ENCODE assay signal across 1 cellular context in genomic region chr14:20343092-20343854, GRCh38.
TF ChIP-seq lines count a peak whose summit lies in the region.

Gene PARP2 (plus strand): TSS chr14:20343635. CDS start chr14:20343642, 7 bp downstream.

TF ChIP-seq in HepG2, 621 proteins besides CTCF, POLR2A, EP300 and RAD21 (continued from another document and continues in another):
- TF ChIP-seq CBX5 (CRISPR knock-in tag; IDR thresholded peaks at IDR 0.05; ENCODE audit: borderline replicate concordance) (peak; percentile 82; the same call in 1 of the 2 replicates), ARID3A (IDR thresholded peaks at IDR 0.05; ENCODE audit: low read depth, low read length) (peak; percentile 12; the same call in 1 of the 2 replicates), SRY (CRISPR knock-in tag; IDR thresholded peaks at IDR 0.05) (peak; percentile 57), TP53 (CRISPR knock-in tag; conservative IDR thresholded peaks at IDR 0.05) (no peak), UBTF (CRISPR knock-in tag; IDR thresholded peaks at IDR 0.05) (peak; percentile 99), FOXO4 (CRISPR knock-in tag; conservative IDR thresholded peaks at IDR 0.05) (no peak), CAMTA2 (CRISPR knock-in tag; IDR thresholded peaks at IDR 0.05; ENCODE audit: borderline replicate concordance) (0 out of 2 replicates have a peak, but pooled peaks have one; percentile 21), FOXK2 (IDR thresholded peaks at IDR 0.05) (peak; percentile 68; the same call in 1 of the 2 replicates), ZSCAN22 (CRISPR knock-in tag; IDR thresholded peaks at IDR 0.05) (no peak), ZNF850 (CRISPR knock-in tag; conservative IDR thresholded peaks at IDR 0.05) (no peak), KDM5A (IDR thresholded peaks at IDR 0.05; ENCODE audit: borderline replicate concordance, low read length) (peak; percentile 83; the same call in 1 of the 2 replicates), SPEN (CRISPR knock-in tag; IDR thresholded peaks at IDR 0.05; ENCODE audit: low read depth) (peak; percentile 97), ZKSCAN5 (CRISPR knock-in tag; IDR thresholded peaks at IDR 0.05) (peak; percentile 93), FOXM1 (CRISPR knock-in tag; IDR thresholded peaks at IDR 0.05) (no peak), E2F1 (CRISPR knock-in tag; IDR thresholded peaks at IDR 0.05) (peak; percentile 99), RFX1 (IDR thresholded peaks at IDR 0.05) (no peak), ZNF747 (CRISPR knock-in tag; IDR thresholded peaks at IDR 0.05; ENCODE audit: borderline replicate concordance) (peak; percentile 85; the same call in 1 of the 2 replicates), IKZF1 (IDR thresholded peaks at IDR 0.05) (no peak), ZNF572 (CRISPR knock-in tag; IDR thresholded peaks at IDR 0.05) (peak; percentile 90; the same call in 1 of the 2 replicates), ZNF549 (CRISPR knock-in tag; IDR thresholded peaks at IDR 0.05) (no peak), ZNF329 (CRISPR knock-in tag; IDR thresholded peaks at IDR 0.05; ENCODE audit: low read depth) (no peak), NFIC (IDR thresholded peaks at IDR 0.05; ENCODE audit: low read length) (no peak; the same call in 1 of the 2 replicates), STAT5B (CRISPR knock-in tag; IDR thresholded peaks at IDR 0.05) (no peak; the same call in 1 of the 2 replicates), TRAFD1 (CRISPR knock-in tag; IDR thresholded peaks at IDR 0.05; ENCODE audit: borderline replicate concordance) (peak; percentile 63; the same call in 1 of the 2 replicates), ZSCAN12 (CRISPR knock-in tag; IDR thresholded peaks at IDR 0.05) (no peak), ZC3H4 (CRISPR knock-in tag; IDR thresholded peaks at IDR 0.05; ENCODE audit: borderline replicate concordance) (no peak), ZSCAN25 (CRISPR knock-in tag; IDR thresholded peaks at IDR 0.05) (no peak), NCOA5 (CRISPR knock-in tag; IDR thresholded peaks at IDR 0.05) (no peak), SETDB1 (CRISPR knock-in tag; IDR thresholded peaks at IDR 0.05; ENCODE audit: borderline replicate concordance) (no peak), PREB (CRISPR knock-in tag; IDR thresholded peaks at IDR 0.05) (no peak), KLF15 (CRISPR knock-in tag; IDR thresholded peaks at IDR 0.05; ENCODE audit: borderline replicate concordance) (0 out of 2 replicates have a peak, but pooled peaks have one; percentile 13), PAX8 (CRISPR knock-in tag; IDR thresholded peaks at IDR 0.05; ENCODE audit: borderline replicate concordance) (peak; percentile 88; the same call in 1 of the 2 replicates), ZMYM4 (CRISPR knock-in tag; IDR thresholded peaks at IDR 0.05) (peak; percentile 97), SOX13 (IDR thresholded peaks at IDR 0.05) (peak; percentile 61), SOX13 (CRISPR knock-in tag; conservative IDR thresholded peaks at IDR 0.05 in 1 of 2, IDR thresholded peaks at IDR 0.05 in 1 of 2) (0 out of 4 replicates have a peak, but pooled peaks of 1 of the 2 experiments have one; percentile 51), ZNF780A (CRISPR knock-in tag; IDR thresholded peaks at IDR 0.05) (0 out of 2 replicates have a peak, but pooled peaks have one; percentile 51), ZNF619 (CRISPR knock-in tag; IDR thresholded peaks at IDR 0.05) (peak; percentile 91), SRSF9 (IDR thresholded peaks at IDR 0.05; ENCODE audit: borderline replicate concordance, insufficient read depth, low read depth, low read length, poor library complexity, severe bottlenecking) (no peak), ZNF704 (CRISPR knock-in tag; IDR thresholded peaks at IDR 0.05; ENCODE audit: borderline replicate concordance) (peak; percentile 7; the same call in 1 of the 2 replicates), ZNF563 (CRISPR knock-in tag; IDR thresholded peaks at IDR 0.05) (peak; percentile 34; the same call in 1 of the 2 replicates), ZNF441 (CRISPR knock-in tag; IDR thresholded peaks at IDR 0.05; ENCODE audit: borderline replicate concordance) (peak; percentile 15; the same call in 1 of the 2 replicates)
- TF ChIP-seq, protein P1, sequence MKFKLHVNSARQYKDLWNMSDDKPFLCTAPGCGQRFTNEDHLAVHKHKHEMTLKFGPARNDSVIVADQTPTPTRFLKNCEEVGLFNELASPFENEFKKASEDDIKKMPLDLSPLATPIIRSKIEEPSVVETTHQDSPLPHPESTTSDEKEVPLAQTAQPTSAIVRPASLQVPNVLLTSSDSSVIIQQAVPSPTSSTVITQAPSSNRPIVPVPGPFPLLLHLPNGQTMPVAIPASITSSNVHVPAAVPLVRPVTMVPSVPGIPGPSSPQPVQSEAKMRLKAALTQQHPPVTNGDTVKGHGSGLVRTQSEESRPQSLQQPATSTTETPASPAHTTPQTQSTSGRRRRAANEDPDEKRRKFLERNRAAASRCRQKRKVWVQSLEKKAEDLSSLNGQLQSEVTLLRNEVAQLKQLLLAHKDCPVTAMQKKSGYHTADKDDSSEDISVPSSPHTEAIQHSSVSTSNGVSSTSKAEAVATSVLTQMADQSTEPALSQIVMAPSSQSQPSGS (CRISPR knock-in tag; IDR thresholded peaks at IDR 0.05): peak; percentile 99
- TF ChIP-seq, protein P2, sequence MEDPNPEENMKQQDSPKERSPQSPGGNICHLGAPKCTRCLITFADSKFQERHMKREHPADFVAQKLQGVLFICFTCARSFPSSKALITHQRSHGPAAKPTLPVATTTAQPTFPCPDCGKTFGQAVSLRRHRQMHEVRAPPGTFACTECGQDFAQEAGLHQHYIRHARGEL (CRISPR knock-in tag; IDR thresholded peaks at IDR 0.05): no peak
- TF ChIP-seq, protein P3, sequence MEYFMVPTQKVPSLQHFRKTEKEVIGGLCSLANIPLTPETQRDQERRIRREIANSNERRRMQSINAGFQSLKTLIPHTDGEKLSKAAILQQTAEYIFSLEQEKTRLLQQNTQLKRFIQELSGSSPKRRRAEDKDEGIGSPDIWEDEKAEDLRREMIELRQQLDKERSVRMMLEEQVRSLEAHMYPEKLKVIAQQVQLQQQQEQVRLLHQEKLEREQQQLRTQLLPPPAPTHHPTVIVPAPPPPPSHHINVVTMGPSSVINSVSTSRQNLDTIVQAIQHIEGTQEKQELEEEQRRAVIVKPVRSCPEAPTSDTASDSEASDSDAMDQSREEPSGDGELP (IDR thresholded peaks at IDR 0.05; ENCODE audit: borderline replicate concordance, low read depth): peak; percentile 56; the same call in 1 of the 2 replicates
- TF ChIP-seq, protein P4, sequence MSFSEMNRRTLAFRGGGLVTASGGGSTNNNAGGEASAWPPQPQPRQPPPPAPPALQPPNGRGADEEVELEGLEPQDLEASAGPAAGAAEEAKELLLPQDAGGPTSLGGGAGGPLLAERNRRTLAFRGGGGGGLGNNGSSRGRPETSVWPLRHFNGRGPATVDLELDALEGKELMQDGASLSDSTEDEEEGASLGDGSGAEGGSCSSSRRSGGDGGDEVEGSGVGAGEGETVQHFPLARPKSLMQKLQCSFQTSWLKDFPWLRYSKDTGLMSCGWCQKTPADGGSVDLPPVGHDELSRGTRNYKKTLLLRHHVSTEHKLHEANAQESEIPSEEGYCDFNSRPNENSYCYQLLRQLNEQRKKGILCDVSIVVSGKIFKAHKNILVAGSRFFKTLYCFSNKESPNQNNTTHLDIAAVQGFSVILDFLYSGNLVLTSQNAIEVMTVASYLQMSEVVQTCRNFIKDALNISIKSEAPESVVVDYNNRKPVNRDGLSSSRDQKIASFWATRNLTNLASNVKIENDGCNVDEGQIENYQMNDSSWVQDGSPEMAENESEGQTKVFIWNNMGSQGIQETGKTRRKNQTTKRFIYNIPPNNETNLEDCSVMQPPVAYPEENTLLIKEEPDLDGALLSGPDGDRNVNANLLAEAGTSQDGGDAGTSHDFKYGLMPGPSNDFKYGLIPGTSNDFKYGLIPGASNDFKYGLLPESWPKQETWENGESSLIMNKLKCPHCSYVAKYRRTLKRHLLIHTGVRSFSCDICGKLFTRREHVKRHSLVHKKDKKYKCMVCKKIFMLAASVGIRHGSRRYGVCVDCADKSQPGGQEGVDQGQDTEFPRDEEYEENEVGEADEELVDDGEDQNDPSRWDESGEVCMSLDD (CRISPR knock-in tag; IDR thresholded peaks at IDR 0.05; ENCODE audit: borderline replicate concordance): peak; percentile 68; the same call in 1 of the 2 replicates
